Comparison of ENCODE assay signal across 8 cellular contexts in the genomic region with DNA sequence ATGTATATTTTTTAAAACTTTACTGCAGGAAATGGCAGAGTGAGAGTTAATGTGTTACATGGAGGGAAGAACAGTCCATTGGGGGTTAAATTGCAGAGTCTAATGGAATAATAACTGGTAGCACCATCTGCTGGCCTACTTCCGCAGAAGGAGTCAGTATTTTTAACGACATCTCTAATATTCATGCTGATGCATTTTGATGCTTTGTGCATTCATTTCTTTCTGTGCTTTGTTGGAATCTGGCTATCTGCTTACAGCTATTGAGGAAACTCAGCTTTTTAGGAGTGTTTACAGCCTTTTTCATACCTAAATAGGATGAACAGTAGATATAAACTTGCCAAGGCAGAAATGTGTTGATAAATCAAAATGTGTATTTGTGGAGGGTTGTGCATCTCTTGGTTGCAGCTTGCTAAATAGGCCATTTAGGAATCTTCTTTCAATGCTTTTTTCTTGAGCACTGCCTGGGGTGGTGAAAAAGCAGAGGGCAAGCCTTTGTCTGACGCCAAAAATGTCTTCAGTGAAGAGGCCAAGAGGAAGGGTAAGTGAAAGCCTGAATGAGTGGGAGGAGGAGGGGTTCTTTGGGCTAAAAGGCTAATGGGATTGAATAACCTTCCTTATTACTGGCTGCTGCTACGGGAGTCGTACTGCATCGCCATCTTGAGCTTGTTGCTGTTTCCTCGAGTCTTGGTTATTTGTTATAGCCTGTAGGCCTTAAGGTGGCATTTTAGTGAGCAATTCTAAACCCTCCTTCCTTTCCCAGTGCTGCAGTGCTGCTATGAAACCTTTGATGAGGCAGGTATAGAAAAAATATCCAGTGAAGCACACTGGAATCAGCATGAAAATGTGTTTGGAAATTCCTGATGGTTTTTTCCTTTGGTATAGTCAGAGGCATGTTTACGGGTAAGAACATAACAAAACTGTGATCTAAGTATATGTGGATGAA.
A peak's percentile ranks its signal among the peaks of the same experiment; 100 is the strongest.
DNase-seq lines count a peak whose midpoint lies in the region; ATAC-seq and TF ChIP-seq lines count a peak whose summit lies in the region.

No MANE protein-coding gene starts in this region.

- H3K79me2 ChIP-seq in DND-41 (ENCODE audit: insufficient read depth, low read length), result peaks cover 68% of the 10 kb centered on the region

- no peak for TF ChIP-seq EP300 in ovary (IDR thresholded peaks at IDR 0.05)

- peak overlapping the region; percentile 63 for H3K4me2 ChIP-seq in DND-41 (ENCODE audit: insufficient read depth, low read length)

- H3K4me1 ChIP-seq in DND-41 (ENCODE audit: insufficient read depth, low read length) (peaks cover 52% of the 10 kb centered on the region), heart right ventricle (peaks cover 0 to 65% (median 56%) of the 10 kb centered on the region in 9 donors), ovary (ENCODE audit: insufficient read depth) (no peaks in the 10 kb centered on the region)

- TF ChIP-seq CTCF in DND-41 (IDR thresholded peaks at IDR 0.05; ENCODE audit: borderline replicate concordance, extremely low read depth, low read length, poor library complexity, severe bottlenecking) (peak; percentile 84), heart right ventricle (IDR thresholded peaks at IDR 0.05) (peak; percentile 14 to 80 (median 60)), ovary (IDR thresholded peaks at IDR 0.05) (peak; percentile 44 to 73 (median 68))

- H3K9ac ChIP-seq in DND-41 (ENCODE audit: low read depth, low read length), result peak overlapping the region; percentile 75

- no peaks in the 10 kb centered on the region for H3K27me3 ChIP-seq in DND-41 (ENCODE audit: insufficient read depth, low read length, poor library complexity)
- H3K27me3 ChIP-seq in heart right ventricle, result no peaks in the 10 kb centered on the region
- no peaks in the 10 kb centered on the region for H3K27me3 ChIP-seq in ovary

- DNase-seq in DND-41 (peak; percentile 79), NCI-H69 (lab: John Stamatoyannopoulos, UW) (peak; percentile 90), amniotic epithelial cell (ENCODE audit: low read depth) (peak; percentile 88), heart right ventricle (peak in 1 of 2 donors; percentile 64), ovary (peak in 4 of 5 donors; percentile 20 to 60 (median 32))
- DNase-seq in stimulated activated CD4-positive, alpha-beta T cell treated with anti-CD3 and anti-CD28 coated beads, Interleukin-12 subunit alpha, Interleukin-12 subunit beta, amount 100 ng/mL, for 4 hours, result no peak

- H3K27ac ChIP-seq in DND-41 (ENCODE audit: low read length) (peak overlapping the region; percentile 93), heart right ventricle (peak overlapping the region; percentile 26 to 94 (median 86)), ovary (peak overlapping the region in 1 of 2 donors; percentile 81)

- peak overlapping the region; percentile 83 for H2AFZ ChIP-seq in DND-41 (ENCODE audit: low read depth, low read length)

- intact Hi-C loops in heart right ventricle (cut with DNase I) (loop anchor here (1.0 to 10.0 kb wide), 10 partner anchors 41 to 156 kb away; partner anchors contain the start of genes CHD9 (in 5 of the 10) and CHD9NB (in 3 of the 10)), ovary (cut with DNase I) (loop anchor here in 2 of 4 donors (2.0 to 10.0 kb wide), 3 partner anchors 77 to 156 kb away; partner anchors contain the start of genes CHD9 (in 2 of the 2) and CHD9NB (in 2 of the 2))

- H3K4me3 ChIP-seq in DND-41 (ENCODE audit: low read depth in 1 of 2, low read length in 2 of 2) (peak overlapping the region; percentile 61 to 70), heart right ventricle (peak overlapping the region; percentile 5 to 64 (median 53)), ovary (peak overlapping the region; percentile 29)

- H4K20me1 ChIP-seq in DND-41 (ENCODE audit: insufficient read depth, low read length), result no peaks in the 10 kb centered on the region

- ATAC-seq in DND-41 (ENCODE audit: insufficient read depth, low read depth) (peak; percentile 93), GM19467 (IDR thresholded peaks at IDR 0.05; ENCODE audit: unreplicated experiment) (peak; percentile 68), HG03558 (IDR thresholded peaks at IDR 0.05; ENCODE audit: extremely low read depth, unreplicated experiment) (peak; percentile 61), heart right ventricle (peak; percentile 94 to 96 (median 96))

- 0% methylated on average over 8 of the region's 8 CpGs for WGBS in heart right ventricle, 2 donors
- WGBS in ovary, 3 donors, result 0 to 3% (median 1%) methylated on average over 8 of the region's 8 CpGs

- H3K9me3 ChIP-seq in DND-41 (ENCODE audit: insufficient read depth, low read length, severe bottlenecking), result no peaks in the 10 kb centered on the region
- no peaks in the 10 kb centered on the region for H3K9me3 ChIP-seq in heart right ventricle
- H3K9me3 ChIP-seq in ovary, result no peaks in the 10 kb centered on the region

- H3K36me3 ChIP-seq in DND-41 (ENCODE audit: insufficient read depth, low read length), result peaks cover 14% of the 10 kb centered on the region
- H3K36me3 ChIP-seq in heart right ventricle, result no peaks in the 10 kb centered on the region
- H3K36me3 ChIP-seq in ovary, result no peaks in the 10 kb centered on the region

- peak; percentile 14 for TF ChIP-seq POLR2A in ovary (IDR thresholded peaks at IDR 0.05)
